23 cellular contexts compared by ENCODE assay signal in the genomic region with DNA sequence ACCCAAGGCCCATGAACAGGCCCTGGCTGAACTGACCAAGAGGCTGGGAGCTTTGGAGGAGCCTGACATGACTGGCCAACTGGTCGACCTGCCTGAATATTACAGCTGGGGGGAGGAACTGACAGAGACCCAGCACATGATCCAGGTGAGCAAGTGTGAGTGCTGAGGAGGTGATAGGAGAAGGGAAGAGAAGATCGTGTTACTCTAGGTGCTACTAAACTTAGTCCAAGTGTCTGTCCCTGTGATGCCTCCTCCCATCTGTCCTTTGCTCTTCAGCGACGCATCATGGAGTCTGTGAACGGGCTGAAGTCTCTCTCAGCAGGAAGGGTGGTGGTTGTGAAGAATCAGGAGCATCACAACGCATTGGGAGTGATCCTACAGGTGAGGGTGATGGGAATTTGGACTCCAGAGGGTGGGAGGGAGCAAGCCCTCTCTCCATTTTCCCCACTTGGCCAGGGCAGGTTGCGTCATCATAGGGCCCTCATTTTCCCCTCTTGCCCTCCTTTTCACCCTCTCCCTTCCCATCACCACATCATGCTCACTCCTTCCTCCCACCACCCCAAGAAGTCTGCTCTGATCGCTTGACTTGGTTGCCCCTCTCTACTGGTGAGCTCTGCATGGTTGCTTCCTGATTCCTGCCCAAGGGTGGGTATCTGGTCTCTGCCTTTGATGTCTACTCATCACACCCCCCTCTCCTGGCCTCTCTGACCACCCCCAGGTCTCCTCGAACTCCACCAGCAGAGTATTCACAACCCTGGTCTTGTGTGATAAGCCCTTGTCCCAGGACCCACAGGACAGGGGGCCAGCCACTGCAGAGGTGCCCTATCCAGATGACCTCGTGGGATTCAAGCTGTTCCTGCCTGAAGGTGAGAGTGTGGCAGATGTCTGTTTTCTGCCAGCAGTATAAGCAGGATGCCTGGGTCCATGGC. TPM values are rescaled to one million over a fixed set of nuclear protein-coding genes. Genes with fewer than 3 reads are reported as not detected.
DNase-seq lines count a peak whose midpoint lies in the region; ATAC-seq and TF ChIP-seq lines count a peak whose summit lies in the region.
"Had no signal": no experiment of that assay in that cellular context is flagged by ENCODE, and none has a peak within 500 bp of the region (broad histone marks: within the 10 kb centered on the region; RNA-seq: fewer than 3 reads in every experiment).

No MANE protein-coding gene starts in this region.

- H3K36me3 Mint-ChIP-seq in activated naive CD8-positive, alpha-beta T cell: peaks cover 9% of the 10 kb centered on the region
- H3K36me3 Mint-ChIP-seq in activated naive CD8-positive, alpha-beta T cell treated with anti-CD3 and anti-CD28 coated beads, Interleukin-2, amount 50 U/mL, for 24 hours (ENCODE audit: low read depth): peaks cover 40% of the 10 kb centered on the region
- peaks cover 88% of the 10 kb centered on the region for H3K36me3 Mint-ChIP-seq in activated B cell treated with CpG ODN at 0.5 μM for 24 hours (ENCODE audit: low read depth)
- peaks cover 41% of the 10 kb centered on the region for H3K36me3 Mint-ChIP-seq in memory B cell
- peaks cover 6% of the 10 kb centered on the region for H3K36me3 Mint-ChIP-seq in type B pancreatic cell

- H3K4me1 Mint-ChIP-seq in activated naive CD8-positive, alpha-beta T cell (ENCODE audit: low read depth): peaks cover 21% of the 10 kb centered on the region
- H3K4me1 Mint-ChIP-seq in activated naive CD8-positive, alpha-beta T cell treated with anti-CD3 and anti-CD28 coated beads, Interleukin-2, amount 50 U/mL, for 24 hours: peaks cover 24% of the 10 kb centered on the region
- H3K4me1 Mint-ChIP-seq in activated B cell treated with CpG ODN at 0.5 μM for 24 hours (peaks cover 26% of the 10 kb centered on the region), memory B cell (peaks cover 23% of the 10 kb centered on the region), type B pancreatic cell (ENCODE audit: unreplicated experiment) (peaks cover 7% of the 10 kb centered on the region)

- no peaks in the 10 kb centered on the region for H3K9me3 Mint-ChIP-seq in activated naive CD8-positive, alpha-beta T cell (ENCODE audit: low read depth)
- no peaks in the 10 kb centered on the region for H3K9me3 Mint-ChIP-seq in activated naive CD8-positive, alpha-beta T cell treated with anti-CD3 and anti-CD28 coated beads, Interleukin-2, amount 50 U/mL, for 24 hours
- no peaks in the 10 kb centered on the region for H3K9me3 Mint-ChIP-seq in activated B cell treated with CpG ODN at 0.5 μM for 24 hours
- H3K9me3 Mint-ChIP-seq in memory B cell: no peaks in the 10 kb centered on the region
- H3K9me3 Mint-ChIP-seq in type B pancreatic cell: no peaks in the 10 kb centered on the region
- H3K9me3 Mint-ChIP-seq: activated CD4-positive, alpha-beta T cell treated with anti-CD3 and anti-CD28 coated beads, Interleukin-2, amount 10 ng/mL, durations not matched to agents 7 days and 5 days had no signal

- DNase-seq in activated naive CD8-positive, alpha-beta T cell treated with anti-CD3 and anti-CD28 coated beads, Interleukin-2, amount 50 U/mL, for 24 hours: no peak
- DNase-seq in activated B cell treated with CpG ODN at 0.5 μM for 24 hours: no peak
- no peak for DNase-seq in memory B cell (ENCODE audit: low spot score in 2 of 2)
- no peak for DNase-seq in type B pancreatic cell (ENCODE audit: extremely low spot score, unreplicated experiment)
- no peak for DNase-seq in HK-2 (ENCODE audit: unreplicated experiment)
- no peak for DNase-seq in NCI-H510A (lab: John Stamatoyannopoulos, UW)
- no peak for DNase-seq in NCI-H1436 treated with DMSO at 0.1 percent for 48 hours (lab: John Stamatoyannopoulos, UW)
- DNase-seq: ACHN; activated CD4-positive, alpha-beta T cell treated with anti-CD3 and anti-CD28 coated beads, Interleukin-2, amount 10 ng/mL, durations not matched to agents 7 days and 5 days; activated CD8-positive, alpha-beta memory T cell treated with anti-CD3 and anti-CD28 coated beads, Interleukin-2, amount 50 U/mL, for 4 hours; activated gamma-delta T cell treated with Interleukin-2 at 50 U/mL for 16 hours; caudate nucleus; dermis blood vessel endothelial cell; H7; mucosa of descending colon; NCI-H1092 treated with DMSO at 0.1 percent for 48 hours; NCI-H1930; NCI-H748 treated with DMSO at 0.1 percent for 48 hours; SK-N-SH; stimulated activated CD4-positive, alpha-beta T cell treated with anti-CD3 and anti-CD28 coated beads, Interleukin-1b, Interleukin-23, amount 100 ng/mL, for 48 hours; uterus; WERI-Rb-1 had no signal

- H3K27ac Mint-ChIP-seq in activated naive CD8-positive, alpha-beta T cell: peak overlapping the region; percentile 58
- H3K27ac Mint-ChIP-seq in activated naive CD8-positive, alpha-beta T cell treated with anti-CD3 and anti-CD28 coated beads, Interleukin-2, amount 50 U/mL, for 24 hours: no peak overlapping the region
- H3K27ac Mint-ChIP-seq in activated B cell treated with CpG ODN at 0.5 μM for 24 hours: peak overlapping the region; percentile 53
- H3K27ac Mint-ChIP-seq in memory B cell: peak overlapping the region; percentile 65
- H3K27ac Mint-ChIP-seq in type B pancreatic cell: peak overlapping the region; percentile 59
- H3K27ac Mint-ChIP-seq: activated CD4-positive, alpha-beta T cell treated with anti-CD3 and anti-CD28 coated beads, Interleukin-2, amount 10 ng/mL, durations not matched to agents 7 days and 5 days had no signal

- TF ChIP-seq CTCF in activated B cell treated with CpG ODN at 0.5 μM for 24 hours (IDR thresholded peaks at IDR 0.05): no peak
- no peak for TF ChIP-seq CTCF in type B pancreatic cell (conservative IDR thresholded peaks at IDR 0.05)

- H3K4me3 Mint-ChIP-seq in activated naive CD8-positive, alpha-beta T cell: no peak overlapping the region
- no peak overlapping the region for H3K4me3 Mint-ChIP-seq in activated naive CD8-positive, alpha-beta T cell treated with anti-CD3 and anti-CD28 coated beads, Interleukin-2, amount 50 U/mL, for 24 hours
- H3K4me3 Mint-ChIP-seq in activated B cell treated with CpG ODN at 0.5 μM for 24 hours: no peak overlapping the region
- H3K4me3 Mint-ChIP-seq in memory B cell: no peak overlapping the region
- H3K4me3 Mint-ChIP-seq in type B pancreatic cell: peak overlapping the region; percentile 28
- H3K4me3 Mint-ChIP-seq: activated CD4-positive, alpha-beta T cell treated with anti-CD3 and anti-CD28 coated beads, Interleukin-2, amount 10 ng/mL, durations not matched to agents 7 days and 5 days had no signal

- CTCF ChIA-PET in activated B cell treated with CpG ODN at 0.5 μM for 24 hours (lab: Charles Lee): no interaction called here

- H3K27me3 Mint-ChIP-seq in activated naive CD8-positive, alpha-beta T cell: no peaks in the 10 kb centered on the region
- peaks cover 4% of the 10 kb centered on the region for H3K27me3 Mint-ChIP-seq in activated naive CD8-positive, alpha-beta T cell treated with anti-CD3 and anti-CD28 coated beads, Interleukin-2, amount 50 U/mL, for 24 hours
- H3K27me3 Mint-ChIP-seq in activated B cell treated with CpG ODN at 0.5 μM for 24 hours (no peaks in the 10 kb centered on the region), memory B cell (no peaks in the 10 kb centered on the region), type B pancreatic cell (no peaks in the 10 kb centered on the region)
- H3K27me3 Mint-ChIP-seq: activated CD4-positive, alpha-beta T cell treated with anti-CD3 and anti-CD28 coated beads, Interleukin-2, amount 10 ng/mL, durations not matched to agents 7 days and 5 days had no signal

- POLR2A ChIA-PET in activated B cell treated with CpG ODN at 0.5 μM for 24 hours (lab: Charles Lee): no interaction called here

- no peak for ATAC-seq in activated naive CD8-positive, alpha-beta T cell treated with anti-CD3 and anti-CD28 coated beads, Interleukin-2, amount 50 U/mL, for 24 hours
- ATAC-seq in activated B cell treated with CpG ODN at 0.5 μM for 24 hours (ENCODE audit: low read depth) (no peak), memory B cell (ENCODE audit: low read depth) (no peak)
- ATAC-seq: mucosa of descending colon had no signal

- intact Hi-C loops in activated B cell treated with CpG ODN at 0.5 μM for 24 hours (cut with micrococcal nuclease): no loop called here

RNA-seq across cellular contexts. Expression of a gene that starts 4.7 kb away (rescaled TPM):
- total RNA-seq in activated B cell treated with CpG ODN at 0.5 μM for 24 hours: 23.7 and 29.4 TPM in 2 replicates
- 24.2 and 28.9 TPM in 2 replicates for total RNA-seq in type B pancreatic cell (ENCODE audit: low replicate concordance)

RNA-seq across cellular contexts. Expression of a gene that starts 8.3 kb away (rescaled TPM):
- 95.8 and 102 TPM in 2 replicates for total RNA-seq in activated B cell treated with CpG ODN at 0.5 μM for 24 hours
- 84.2 and 100 TPM in 2 replicates for total RNA-seq in type B pancreatic cell (ENCODE audit: low replicate concordance)

RNA-seq across cellular contexts. Expression of a gene that starts 8.5 kb away (rescaled TPM):
- 57.9 and 63.3 TPM in 2 replicates for total RNA-seq in activated B cell treated with CpG ODN at 0.5 μM for 24 hours
- 63.9 and 73.0 TPM in 2 replicates for total RNA-seq in type B pancreatic cell (ENCODE audit: low replicate concordance)

RNA-seq across cellular contexts. Expression of a gene that starts 14.6 kb away (rescaled TPM):
- 4.6 and 6.8 TPM in 2 replicates for total RNA-seq in activated B cell treated with CpG ODN at 0.5 μM for 24 hours
- 5.2 and 9.7 TPM in 2 replicates for total RNA-seq in type B pancreatic cell (ENCODE audit: low replicate concordance)

RNA-seq across cellular contexts. Expression of a gene that starts 21.4 kb away (rescaled TPM):
- 0.29 TPM in 1 of 2 replicates, not detected in the other for total RNA-seq in activated B cell treated with CpG ODN at 0.5 μM for 24 hours
- 7.8 and 13.6 TPM in 2 replicates for total RNA-seq in type B pancreatic cell (ENCODE audit: low replicate concordance)
- total RNA-seq: H7 had no signal
